Comparison of ENCODE assay signal across 8 cellular contexts in the genomic region with DNA sequence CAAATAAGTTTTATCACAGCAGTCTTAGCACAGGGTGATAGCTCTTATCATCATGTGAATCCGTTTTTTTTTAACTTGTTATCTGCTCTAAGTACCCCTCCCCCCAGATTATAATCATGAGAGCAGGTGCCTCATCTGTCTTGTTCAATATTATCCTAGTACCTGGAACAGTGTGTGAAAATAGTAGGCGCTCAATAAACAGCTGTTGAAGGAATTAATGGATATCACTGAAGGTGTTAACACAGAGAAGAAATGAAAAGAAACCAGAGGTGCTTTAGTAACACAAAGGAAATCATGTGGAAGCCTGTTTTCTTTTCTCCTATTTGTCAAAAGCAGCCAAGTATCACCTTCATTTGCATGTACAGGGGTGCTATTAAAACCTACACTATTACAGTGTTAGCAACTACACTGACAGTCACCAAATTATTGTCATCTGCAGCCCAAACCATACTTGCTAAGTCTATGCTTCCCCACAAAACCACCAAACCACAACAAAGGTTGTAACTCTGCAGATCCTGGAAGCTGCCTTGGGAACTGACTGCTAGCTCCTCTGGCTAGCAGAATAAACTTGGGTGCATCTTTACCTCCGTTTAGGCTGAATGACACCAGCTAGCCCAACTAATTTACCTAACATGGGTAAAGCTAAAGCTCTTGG. TPM values are rescaled to one million over a fixed set of nuclear protein-coding genes. Genes with fewer than 3 reads are reported as not detected.
DNase-seq lines count a peak whose midpoint lies in the region; ATAC-seq, FAIRE-seq and TF ChIP-seq lines count a peak whose summit lies in the region.

No MANE protein-coding gene starts in this region.

- 33% methylated on average over 3 of the region's 3 CpGs for WGBS in GM12878 (ENCODE audit: insufficient coverage, insufficient replicate concordance, low lambda C conversion rate, missing lambda C conversion rate)

- ATAC-seq in activated CD8-positive, alpha-beta memory T cell treated with anti-CD3 and anti-CD28 coated beads, Interleukin-2, amount 10 ng/mL, durations not matched to agents 7 days and 5 days, result peak; percentile 13
- peak; percentile 40 for ATAC-seq in GM12878
- no peak for ATAC-seq in stimulated activated memory B cell treated with anti-CD40 and anti-IgM and Interleukin-4, amounts not matched to agents 10 μg/mL and 1 μg/mL and 100 μg/mL, for 72 hours
- no peak for ATAC-seq in HG03457 (IDR thresholded peaks at IDR 0.05; ENCODE audit: unreplicated experiment)

- no peaks in the 10 kb centered on the region for H3K9me3 ChIP-seq in GM12878 (replicated peaks; ENCODE audit: control insufficient read depth, insufficient read depth, low read length)

- DNase-seq in activated CD8-positive, alpha-beta memory T cell treated with anti-CD3 and anti-CD28 coated beads, Interleukin-2, amount 10 ng/mL, durations not matched to agents 7 days and 5 days, result peak; percentile 75
- no peak for DNase-seq in activated CD8-positive, alpha-beta memory T cell treated with anti-CD3 and anti-CD28 coated beads for 24 hours
- DNase-seq in SW480 (ENCODE audit: low spot score) (peak; percentile 80), GM12878 (ENCODE audit: low read depth, low spot score) (peak; percentile 48), iPS-NIHi11 (ENCODE audit: low spot score) (no peak), NCI-H2107 (lab: John Stamatoyannopoulos, UW) (no peak)

- no peaks in the 10 kb centered on the region for H4K20me1 ChIP-seq in GM12878 (ENCODE audit: control insufficient read depth, insufficient read depth)

- H3K27ac ChIP-seq in GM12878 (ENCODE audit: control insufficient read depth, insufficient read depth), result peak overlapping the region; percentile 39

- H3K4me3 Mint-ChIP-seq in activated CD8-positive, alpha-beta memory T cell treated with anti-CD3 and anti-CD28 coated beads, Interleukin-2, amount 10 ng/mL, durations not matched to agents 7 days and 5 days, result peak overlapping the region; percentile 4
- H3K4me3 Mint-ChIP-seq in stimulated activated memory B cell treated with anti-CD40 and anti-IgM and Interleukin-4, amounts not matched to agents 10 μg/mL and 1 μg/mL and 100 μg/mL, for 72 hours, result peak overlapping the region; percentile 21

- CTCF ChIA-PET in activated CD8-positive, alpha-beta memory T cell treated with anti-CD3 and anti-CD28 coated beads, Interleukin-2, amount 10 ng/mL, durations not matched to agents 7 days and 5 days (lab: Charles Lee), result interaction anchor here (3.1 kb wide), 1 partner anchor 28 kb away, joined by 9 read pairs; no protein-coding TSS in a partner anchor
- CTCF ChIA-PET in GM12878 (lab: Yijun Ruan, JAX), result interaction anchor here (0.7 to 2.3 kb wide), 10 partner anchors 10 to 606 kb away, joined by 3 to 10 read pairs (median 4); partner anchors contain the start of genes CHCHD4 and TMEM43

- peak overlapping the region; percentile 46 for H3K4me3 ChIP-seq in GM12878

- peaks cover 14% of the 10 kb centered on the region for H3K4me1 ChIP-seq in GM12878 (ENCODE audit: control insufficient read depth, insufficient read depth, low read length)

- no peaks in the 10 kb centered on the region for H3K9me3 Mint-ChIP-seq in activated CD8-positive, alpha-beta memory T cell treated with anti-CD3 and anti-CD28 coated beads, Interleukin-2, amount 10 ng/mL, durations not matched to agents 7 days and 5 days (ENCODE audit: low read depth)
- no peaks in the 10 kb centered on the region for H3K9me3 Mint-ChIP-seq in stimulated activated memory B cell treated with anti-CD40 and anti-IgM and Interleukin-4, amounts not matched to agents 10 μg/mL and 1 μg/mL and 100 μg/mL, for 72 hours

- RAD21 ChIA-PET in GM12878 (lab: Charles Lee; ENCODE audit: unreplicated experiment), result interaction anchor here (1.0 to 2.0 kb wide), 3 partner anchors 31 to 279 kb away, joined by 3 to 5 read pairs (median 3); no protein-coding TSS in a partner anchor

- TF ChIP-seq CTCF in GM12878 (IDR thresholded peaks at IDR 0.05 in 2 of 3, conservative IDR thresholded peaks at IDR 0.05 in 1 of 3; ENCODE audit: control insufficient read depth in 2 of 3, extremely low read depth in 1 of 3, insufficient read depth in 1 of 3, low read depth in 3 of 3, low read length in 3 of 3), result no peak

- no peaks in the 10 kb centered on the region for H3K27me3 Mint-ChIP-seq in activated CD8-positive, alpha-beta memory T cell treated with anti-CD3 and anti-CD28 coated beads, Interleukin-2, amount 10 ng/mL, durations not matched to agents 7 days and 5 days
- H3K27me3 Mint-ChIP-seq in stimulated activated memory B cell treated with anti-CD40 and anti-IgM and Interleukin-4, amounts not matched to agents 10 μg/mL and 1 μg/mL and 100 μg/mL, for 72 hours, result no peaks in the 10 kb centered on the region

- POLR2A ChIA-PET in GM12878 (lab: Charles Lee), result interaction anchor here (1.7 kb wide), 1 partner anchor 52 kb away, joined by 13 read pairs; the partner anchor contains the start of genes CHCHD4 and TMEM43

- peak overlapping the region; percentile 82 for H3K4me2 ChIP-seq in GM12878 (ENCODE audit: control insufficient read depth, insufficient read depth)

- SMC1A ChIA-PET in GM12878 (lab: Charles Lee; ENCODE audit: uncharacterized antibody, unreplicated experiment), result interaction anchor here (1.2 to 1.8 kb wide), 6 partner anchors 31 to 279 kb away, joined by 3 to 5 read pairs (median 4); no protein-coding TSS in a partner anchor

- H3K27me3 ChIP-seq in GM12878 (replicated peaks in 1 of 2; ENCODE audit: control insufficient read depth in 2 of 2, insufficient read depth in 2 of 2, low read length in 1 of 2), result no peaks in the 10 kb centered on the region

- peaks cover 0 to 15% of the 10 kb centered on the region in 2 experiments; a peak in 3 of 4 replicates for H3K36me3 ChIP-seq in GM12878 (ENCODE audit: control insufficient read depth in 2 of 2, insufficient read depth in 2 of 2, low read length in 1 of 2)

- H3K9ac ChIP-seq in GM12878 (ENCODE audit: control insufficient read depth, insufficient read depth, low read length), result peak overlapping the region; percentile 22; the same call in 1 of the 2 replicates

- peaks cover 59% of the 10 kb centered on the region for H3K4me1 Mint-ChIP-seq in activated CD8-positive, alpha-beta memory T cell treated with anti-CD3 and anti-CD28 coated beads, Interleukin-2, amount 10 ng/mL, durations not matched to agents 7 days and 5 days
- peaks cover 61% of the 10 kb centered on the region for H3K4me1 Mint-ChIP-seq in stimulated activated memory B cell treated with anti-CD40 and anti-IgM and Interleukin-4, amounts not matched to agents 10 μg/mL and 1 μg/mL and 100 μg/mL, for 72 hours

- in situ Hi-C loops in GM12878 (cut with MboI), result no loop called here

- TF ChIP-seq POLR2A in GM12878 (IDR thresholded peaks at IDR 0.05; ENCODE audit: low read depth, low read length), result no peak

- peak overlapping the region; percentile 61 for H3K27ac Mint-ChIP-seq in activated CD8-positive, alpha-beta memory T cell treated with anti-CD3 and anti-CD28 coated beads, Interleukin-2, amount 10 ng/mL, durations not matched to agents 7 days and 5 days
- peak overlapping the region; percentile 69 for H3K27ac Mint-ChIP-seq in stimulated activated memory B cell treated with anti-CD40 and anti-IgM and Interleukin-4, amounts not matched to agents 10 μg/mL and 1 μg/mL and 100 μg/mL, for 72 hours

- TF ChIP-seq EP300 in GM12878 (IDR thresholded peaks at IDR 0.05; ENCODE audit: borderline replicate concordance in 1 of 2, control insufficient read depth in 1 of 2, low read depth in 2 of 2, low read length in 2 of 2), result peak in 1 of 2 experiments; percentile 20; a peak in 1 of 4 replicates

- H3K79me2 ChIP-seq in GM12878 (ENCODE audit: control insufficient read depth, insufficient read depth, low read length), result peaks cover 61% of the 10 kb centered on the region

- TF ChIP-seq RAD21 in GM12878 (IDR thresholded peaks at IDR 0.05; ENCODE audit: insufficient read depth, low read depth, low read length), result no peak

- intact Hi-C loops in GM12878 (cut with micrococcal nuclease; ENCODE audit: unreplicated experiment), result no loop called here

- no peak overlapping the region for H2AFZ ChIP-seq in GM12878 (ENCODE audit: control insufficient read depth, low read depth, low read length)

- FAIRE-seq in GM12878 (lab: Jason Lieb, UNC), result peak; percentile 18

- no TSS peak for BruUV-seq in GM12878 (replicated peaks; lab: Mats Ljungman, UMichigan)

- peaks cover 28% of the 10 kb centered on the region for H3K36me3 Mint-ChIP-seq in activated CD8-positive, alpha-beta memory T cell treated with anti-CD3 and anti-CD28 coated beads, Interleukin-2, amount 10 ng/mL, durations not matched to agents 7 days and 5 days
- peaks cover 25% of the 10 kb centered on the region for H3K36me3 Mint-ChIP-seq in stimulated activated memory B cell treated with anti-CD40 and anti-IgM and Interleukin-4, amounts not matched to agents 10 μg/mL and 1 μg/mL and 100 μg/mL, for 72 hours

RNA-seq across cellular contexts. Expression of gene XPC, which starts 2.9 kb away (rescaled TPM):
- 10 to 100 TPM; 36.0 to 39.5 TPM for total RNA-seq in activated CD8-positive, alpha-beta memory T cell treated with anti-CD3 and anti-CD28 coated beads, Interleukin-2, amount 10 ng/mL, durations not matched to agents 7 days and 5 days
- total RNA-seq in GM12878 (2013; cell fraction: nucleolus; rRNA removed), result 61.0 and 69.0 TPM in 2 replicates
- 30.2 and 32.9 TPM in 2 replicates for total RNA-seq in GM12878 (2014; rRNA removed)
- 27.9 and 29.5 TPM in 2 replicates for total RNA-seq in GM12878 (2014; rRNA removed; fragmentation: Illumina TruSeq; extraction: Trizol)
- 32.9 and 35.1 TPM in 2 replicates for total RNA-seq in GM12878 (2021)
- polyA plus RNA-seq in GM12878 (2011; ENCODE audit: low read depth), result 20.3 TPM
- 19.2 and 27.7 TPM in 2 replicates for polyA plus RNA-seq in GM12878 (2011; rRNA removed)
- polyA plus RNA-seq in GM12878 (2011; cell fraction: cytosol; rRNA removed), result 19.1 and 21.0 TPM in 2 replicates
- 80.0 and 91.2 TPM in 2 replicates for polyA plus RNA-seq in GM12878 (2011; cell fraction: nucleus; rRNA removed)
- 23.5 and 29.0 TPM in 2 replicates for polyA plus RNA-seq in GM12878 (2012)
- 31.5 and 36.3 TPM in 2 replicates for polyA plus RNA-seq in GM12878 (2014; fragmentation: Illumina TruSeq; extraction: Trizol)
- 1 to 10 TPM; 4.0 to 6.1 TPM for polyA plus RNA-seq in GM12878 (2014; fragmentation: Nextera tagmentation; extraction: Ambion mirVana)
- polyA plus RNA-seq in GM12878 (2014; rRNA removed), result 25.8 and 28.1 TPM in 2 replicates
- polyA plus RNA-seq in GM12878 (2016; fragmentation: Nextera tagmentation; extraction: Ambion mirVana), result 10 to 100 TPM; 45.7 to 48.3 TPM
- polyA minus RNA-seq in GM12878 (2011; rRNA and poly(A)+ RNA removed), result 30.3 and 31.2 TPM in 2 replicates
- polyA minus RNA-seq in GM12878 (2011; cell fraction: cytosol; rRNA and poly(A)+ RNA removed), result 12.4 and 13.0 TPM in 2 replicates
- polyA minus RNA-seq in GM12878 (2011; cell fraction: nucleus; rRNA and poly(A)+ RNA removed), result 33.9 and 45.0 TPM in 2 replicates

RNA-seq across cellular contexts. Expression of gene LSM3, which starts 3.1 kb away (rescaled TPM):
- 10 to 100 TPM; 16.5 to 18.9 TPM for total RNA-seq in activated CD8-positive, alpha-beta memory T cell treated with anti-CD3 and anti-CD28 coated beads, Interleukin-2, amount 10 ng/mL, durations not matched to agents 7 days and 5 days
- total RNA-seq in GM12878 (2013; cell fraction: nucleolus; rRNA removed), result 7.5 and 7.9 TPM in 2 replicates
- total RNA-seq in GM12878 (2014; rRNA removed), result 15.5 and 17.1 TPM in 2 replicates
- total RNA-seq in GM12878 (2014; rRNA removed; fragmentation: Illumina TruSeq; extraction: Trizol), result 26.8 and 30.5 TPM in 2 replicates
- total RNA-seq in GM12878 (2021), result 16.0 and 18.3 TPM in 2 replicates
- polyA plus RNA-seq in GM12878 (2011; ENCODE audit: low read depth), result 10.9 TPM
- polyA plus RNA-seq in GM12878 (2011; rRNA removed), result 25.2 and 44.6 TPM in 2 replicates
- 5.2 and 5.9 TPM in 2 replicates for polyA plus RNA-seq in GM12878 (2011; cell fraction: cytosol; rRNA removed)
- 5.4 and 6.0 TPM in 2 replicates for polyA plus RNA-seq in GM12878 (2011; cell fraction: nucleus; rRNA removed)
- 17.9 and 22.1 TPM in 2 replicates for polyA plus RNA-seq in GM12878 (2012)
- 27.8 and 33.8 TPM in 2 replicates for polyA plus RNA-seq in GM12878 (2014; fragmentation: Illumina TruSeq; extraction: Trizol)
- 100 to 1,000 TPM in 1 of 2 experiments, 10 to 100 TPM in 1; 98.1 to 111 TPM for polyA plus RNA-seq in GM12878 (2014; fragmentation: Nextera tagmentation; extraction: Ambion mirVana)
- 20.0 and 23.9 TPM in 2 replicates for polyA plus RNA-seq in GM12878 (2014; rRNA removed)
- polyA plus RNA-seq in GM12878 (2016; fragmentation: Nextera tagmentation; extraction: Ambion mirVana), result 10 to 100 TPM; 79.6 to 85.3 TPM
- polyA minus RNA-seq in GM12878 (2011; rRNA and poly(A)+ RNA removed), result 2.9 and 3.2 TPM in 2 replicates
- 1.8 and 2.1 TPM in 2 replicates for polyA minus RNA-seq in GM12878 (2011; cell fraction: cytosol; rRNA and poly(A)+ RNA removed)
- polyA minus RNA-seq in GM12878 (2011; cell fraction: nucleus; rRNA and poly(A)+ RNA removed), result 2.7 and 5.9 TPM in 2 replicates

RNA-seq across cellular contexts. Expression of gene TMEM43, which starts 50.7 kb away (rescaled TPM):
- 10 to 100 TPM; 27.6 to 31.8 TPM for total RNA-seq in activated CD8-positive, alpha-beta memory T cell treated with anti-CD3 and anti-CD28 coated beads, Interleukin-2, amount 10 ng/mL, durations not matched to agents 7 days and 5 days
- 42.4 and 44.7 TPM in 2 replicates for total RNA-seq in GM12878 (2013; cell fraction: nucleolus; rRNA removed)
- 23.0 and 25.0 TPM in 2 replicates for total RNA-seq in GM12878 (2014; rRNA removed)
- 15.4 and 15.7 TPM in 2 replicates for total RNA-seq in GM12878 (2014; rRNA removed; fragmentation: Illumina TruSeq; extraction: Trizol)
- 18.0 and 18.7 TPM in 2 replicates for total RNA-seq in GM12878 (2021)
- 16.0 TPM for polyA plus RNA-seq in GM12878 (2011; ENCODE audit: low read depth)
- polyA plus RNA-seq in GM12878 (2011; rRNA removed), result 29.9 and 33.0 TPM in 2 replicates
- 32.7 and 35.3 TPM in 2 replicates for polyA plus RNA-seq in GM12878 (2011; cell fraction: cytosol; rRNA removed)
- 51.6 and 60.7 TPM in 2 replicates for polyA plus RNA-seq in GM12878 (2011; cell fraction: nucleus; rRNA removed)
- polyA plus RNA-seq in GM12878 (2012), result 20.2 and 24.7 TPM in 2 replicates
- 16.9 and 17.5 TPM in 2 replicates for polyA plus RNA-seq in GM12878 (2014; fragmentation: Illumina TruSeq; extraction: Trizol)
- 1 to 10 TPM; 7.2 to 7.6 TPM for polyA plus RNA-seq in GM12878 (2014; fragmentation: Nextera tagmentation; extraction: Ambion mirVana)
- 17.1 and 18.3 TPM in 2 replicates for polyA plus RNA-seq in GM12878 (2014; rRNA removed)
- polyA plus RNA-seq in GM12878 (2016; fragmentation: Nextera tagmentation; extraction: Ambion mirVana), result 10 to 100 TPM; 22.3 to 24.4 TPM
- polyA minus RNA-seq in GM12878 (2011; rRNA and poly(A)+ RNA removed), result 25.4 and 32.7 TPM in 2 replicates
- 9.8 and 12.2 TPM in 2 replicates for polyA minus RNA-seq in GM12878 (2011; cell fraction: cytosol; rRNA and poly(A)+ RNA removed)
- polyA minus RNA-seq in GM12878 (2011; cell fraction: nucleus; rRNA and poly(A)+ RNA removed), result 8.2 and 12.2 TPM in 2 replicates

RNA-seq across cellular contexts. Expression of gene CHCHD4, which starts 50.8 kb away (rescaled TPM):
- 10 to 100 TPM; 15.2 to 19.7 TPM for total RNA-seq in activated CD8-positive, alpha-beta memory T cell treated with anti-CD3 and anti-CD28 coated beads, Interleukin-2, amount 10 ng/mL, durations not matched to agents 7 days and 5 days
- total RNA-seq in GM12878 (2013; cell fraction: nucleolus; rRNA removed), result 2.3 and 3.3 TPM in 2 replicates
- 22.4 and 27.0 TPM in 2 replicates for total RNA-seq in GM12878 (2014; rRNA removed)
- 24.4 and 24.6 TPM in 2 replicates for total RNA-seq in GM12878 (2014; rRNA removed; fragmentation: Illumina TruSeq; extraction: Trizol)
- 20.1 and 21.0 TPM in 2 replicates for total RNA-seq in GM12878 (2021)
- 6.0 TPM for polyA plus RNA-seq in GM12878 (2011; ENCODE audit: low read depth)
- polyA plus RNA-seq in GM12878 (2011; rRNA removed), result 22.9 and 28.8 TPM in 2 replicates
- polyA plus RNA-seq in GM12878 (2011; cell fraction: cytosol; rRNA removed), result 15.1 and 17.8 TPM in 2 replicates
- polyA plus RNA-seq in GM12878 (2011; cell fraction: nucleus; rRNA removed), result 9.3 and 10.0 TPM in 2 replicates
- polyA plus RNA-seq in GM12878 (2012), result 7.6 and 9.5 TPM in 2 replicates
- 34.9 and 38.4 TPM in 2 replicates for polyA plus RNA-seq in GM12878 (2014; fragmentation: Illumina TruSeq; extraction: Trizol)
- 10 to 100 TPM; 37.9 to 46.8 TPM for polyA plus RNA-seq in GM12878 (2014; fragmentation: Nextera tagmentation; extraction: Ambion mirVana)
- 25.3 and 26.0 TPM in 2 replicates for polyA plus RNA-seq in GM12878 (2014; rRNA removed)
- 10 to 100 TPM; 31.9 to 36.4 TPM for polyA plus RNA-seq in GM12878 (2016; fragmentation: Nextera tagmentation; extraction: Ambion mirVana)
- polyA minus RNA-seq in GM12878 (2011; rRNA and poly(A)+ RNA removed), result 13.3 and 13.8 TPM in 2 replicates
- 3.6 and 4.5 TPM in 2 replicates for polyA minus RNA-seq in GM12878 (2011; cell fraction: cytosol; rRNA and poly(A)+ RNA removed)
- polyA minus RNA-seq in GM12878 (2011; cell fraction: nucleus; rRNA and poly(A)+ RNA removed), result 2.3 and 3.8 TPM in 2 replicates

Comparison
In these comparisons a context has a peak if more than half of its experiments do, and no peak if none do; other contexts are left out.
1. DNase-seq: peak in activated CD8-positive, alpha-beta memory T cell treated with anti-CD3 and anti-CD28 coated beads, Interleukin-2, amount 10 ng/mL, durations not matched to agents 7 days and 5 days (single experiment), SW480 (single experiment) and GM12878 (single experiment); none in activated CD8-positive, alpha-beta memory T cell treated with anti-CD3 and anti-CD28 coated beads for 24 hours (single experiment), iPS-NIHi11 (single experiment) and NCI-H2107 (single experiment).
2. ATAC-seq: peak in activated CD8-positive, alpha-beta memory T cell treated with anti-CD3 and anti-CD28 coated beads, Interleukin-2, amount 10 ng/mL, durations not matched to agents 7 days and 5 days (single experiment) and GM12878 (single experiment); none in stimulated activated memory B cell treated with anti-CD40 and anti-IgM and Interleukin-4, amounts not matched to agents 10 μg/mL and 1 μg/mL and 100 μg/mL, for 72 hours (single experiment) and HG03457 (single experiment).